ENCODE assay signal across 22 cellular contexts in genomic region chr6:116012966-116013365, GRCh38. TPM values are rescaled to one million over a fixed set of nuclear protein-coding genes. Genes with fewer than 3 reads are reported as not detected.
DNase-seq lines count a peak whose midpoint lies in the region; ATAC-seq and TF ChIP-seq lines count a peak whose summit lies in the region.
"Had no signal": no experiment of that assay in that cellular context is flagged by ENCODE, and none has a peak within 500 bp of the region (broad histone marks: within the 10 kb centered on the region; RNA-seq: fewer than 3 reads in every experiment).

No MANE protein-coding gene starts in this region.

- H3K36me3 ChIP-seq in IMR-90 (ENCODE audit: control insufficient read depth, insufficient read depth, low read length) = no peaks in the 10 kb centered on the region
- H3K36me3 ChIP-seq in adipocyte (ENCODE audit: control insufficient read depth, insufficient read depth, low read length, severe bottlenecking) = no peaks in the 10 kb centered on the region
- H3K36me3 ChIP-seq in urinary bladder (ENCODE audit: insufficient read depth) = no peaks in the 10 kb centered on the region

- in situ Hi-C loops in IMR-90 (cut with MboI; ENCODE audit: low sequenced_read_pairs) = loop anchor here (5.0 kb wide), 1 partner anchor 84 kb away; no protein-coding TSS in a partner anchor

- H3K27ac ChIP-seq in IMR-90 (ENCODE audit: insufficient read depth, low read length) (peak overlapping the region; percentile 54; the same call in 1 of the 2 replicates), urinary bladder (ENCODE audit: low read depth) (peak overlapping the region; percentile 34)
- H3K27ac ChIP-seq: C4-2B, parathyroid adenoma, SK-N-MC had no signal

- no peak overlapping the region for H4K91ac ChIP-seq in IMR-90 (ENCODE audit: insufficient read depth, low read depth, low read length)

- H3K79me1 ChIP-seq in IMR-90 (ENCODE audit: low read depth in 1 of 2, low read length in 2 of 2) = no peaks in the 10 kb centered on the region

- peak overlapping the region; percentile 93 for H2BK5ac ChIP-seq in IMR-90 (ENCODE audit: low read depth, low read length, poor library complexity, severe bottlenecking)

- CTCF ChIA-PET in IMR-90 (lab: Yijun Ruan, JAX) = interaction anchor here (2.6 to 2.9 kb wide), 2 partner anchors 84 to 88 kb away, joined by 11 to 13 read pairs; partner anchors contain the start of gene NT5DC1

- H3K9me3 ChIP-seq in IMR-90 (ENCODE audit: control insufficient read depth, insufficient read depth, low read length) = no peaks in the 10 kb centered on the region
- H3K9me3 ChIP-seq in adipocyte (ENCODE audit: control insufficient read depth, low read length) = no peaks in the 10 kb centered on the region

- peak overlapping the region; percentile 87 for H3K4me2 ChIP-seq in IMR-90 (ENCODE audit: low read depth, low read length)

- DNase-seq in IMR-90 (peak; percentile 25), adipocyte (ENCODE audit: low read depth) (peak; percentile 29), iris pigment epithelial cell (ENCODE audit: low read depth) (peak; percentile 32), T1000 (lab: John Stamatoyannopoulos, UW) (no peak)
- no peak for DNase-seq in stimulated activated CD4-positive, alpha-beta T cell treated with anti-CD3 and anti-CD28 coated beads, Interleukin-4, amount 100 ng/mL, for 1 hour
- no peak for DNase-seq in activated naive CD4-positive, alpha-beta T cell (lab: John Stamatoyannopoulos, UW)
- DNase-seq: activated CD4-positive, alpha-beta memory T cell treated with anti-CD3 and anti-CD28 coated beads, Interleukin-2, amount 10 ng/mL, durations not matched to agents 7 days and 5 days; activated CD4-positive, alpha-beta T cell treated with anti-CD3 and anti-CD28 coated beads for 1 hour; activated naive CD8-positive, alpha-beta T cell treated with anti-CD3 and anti-CD28 coated beads for 36 hours; effector CD4-positive, alpha-beta T cell; glutamatergic neuron; H7; MM.1S; NCI-H2029; stimulated activated CD4-positive, alpha-beta T cell treated with anti-CD3 and anti-CD28 coated beads, Interleukin-12 subunit alpha, Interleukin-12 subunit beta, amount 100 ng/mL, for 4 hours; stimulated activated CD4-positive, alpha-beta T cell treated with anti-CD3 and anti-CD28 coated beads, Interleukin-4, amount 100 ng/mL, for 24 hours had no signal

- H2BK20ac ChIP-seq in IMR-90 (ENCODE audit: low read depth, low read length) = no peak overlapping the region

- no peak overlapping the region for H2AK9ac ChIP-seq in IMR-90 (replicated peaks; ENCODE audit: low read depth, low read length, poor library complexity)

- no peak overlapping the region for H2BK120ac ChIP-seq in IMR-90 (ENCODE audit: low read depth, low read length)

- ATAC-seq in IMR-90 (ENCODE audit: low read depth) = no peak
- ATAC-seq: right cardiac atrium; stimulated activated effector memory CD8-positive, alpha-beta T cell treated with anti-CD3 and anti-CD28 coated beads, Interleukin-12 subunit alpha, Interleukin-12 subunit beta, amount 100 ng/mL, for 72 hours had no signal

- H4K8ac ChIP-seq in IMR-90 (ENCODE audit: low read depth in 2 of 2, low read length in 2 of 2) = no peak overlapping the region

- dilution Hi-C loops in IMR-90 (cut with HindIII; ENCODE audit: low sequenced_read_pairs, unreplicated experiment) = no loop called here

- H3K14ac ChIP-seq in IMR-90 (replicated peaks; ENCODE audit: low read depth, low read length) = no peak overlapping the region

- H3K23ac ChIP-seq in IMR-90 (ENCODE audit: low read depth, low read length) = no peak overlapping the region

- no peak for TF ChIP-seq RAD21 in IMR-90 (IDR thresholded peaks at IDR 0.05; ENCODE audit: low read length)

- H3K56ac ChIP-seq in IMR-90 (ENCODE audit: extremely low read depth, insufficient read depth, low read length) = no peak overlapping the region

- peak overlapping the region; percentile 74 for H3K18ac ChIP-seq in IMR-90 (ENCODE audit: low read depth, low read length)

- no peaks in the 10 kb centered on the region for H4K20me1 ChIP-seq in IMR-90 (ENCODE audit: insufficient read depth, low read length)

- no peak for TF ChIP-seq POLR2A in IMR-90 (IDR thresholded peaks at IDR 0.05; ENCODE audit: low read depth, low read length)

- no peak overlapping the region for H3K4ac ChIP-seq in IMR-90 (ENCODE audit: low read depth, low read length)

- POLR2A ChIA-PET in IMR-90 (lab: Charles Lee; ENCODE audit: unreplicated experiment) = no interaction called here

- BruUV-seq in IMR-90 (replicated peaks; lab: Mats Ljungman, UMichigan) = no TSS peak

- H3K27me3 ChIP-seq in IMR-90 (ENCODE audit: control insufficient read depth, insufficient read depth, low read length) = no peaks in the 10 kb centered on the region
- no peaks in the 10 kb centered on the region for H3K27me3 ChIP-seq in adipocyte (replicated peaks; ENCODE audit: control insufficient read depth, insufficient read depth, low read length)

- H3K9ac ChIP-seq in IMR-90 (ENCODE audit: low read depth, low read length) (no peak overlapping the region), adipocyte (ENCODE audit: low read length) (no peak overlapping the region)
- H3K9ac ChIP-seq: parathyroid adenoma had no signal

- no peak for TF ChIP-seq CTCF in IMR-90 (conservative IDR thresholded peaks at IDR 0.05; ENCODE audit: low read depth, low read length)

- H4K5ac ChIP-seq in IMR-90 (ENCODE audit: low read depth, low read length) = no peak overlapping the region

- no peak overlapping the region for H3K4me3 ChIP-seq in IMR-90 (ENCODE audit: insufficient read depth, low read depth, low read length)
- no peak overlapping the region for H3K4me3 ChIP-seq in adipocyte (ENCODE audit: low read length)
- H3K4me3 ChIP-seq in urinary bladder (ENCODE audit: low read depth, low read length) = no peak overlapping the region
- H3K4me3 ChIP-seq: SK-N-MC had no signal

- no peak overlapping the region for H2AK5ac ChIP-seq in IMR-90 (ENCODE audit: low read depth, low read length)

- no peak overlapping the region for H2AFZ ChIP-seq in IMR-90 (replicated peaks; ENCODE audit: low read length, poor library complexity)
- H2AFZ ChIP-seq: parathyroid adenoma had no signal

- no peak overlapping the region for H2BK15ac ChIP-seq in IMR-90 (ENCODE audit: low read depth, low read length)

- H3K4me1 ChIP-seq in IMR-90 (ENCODE audit: control insufficient read depth, insufficient read depth, low read length) (peaks cover 13% of the 10 kb centered on the region), adipocyte (ENCODE audit: control insufficient read depth, insufficient read depth, low read length) (peaks cover 48% of the 10 kb centered on the region), urinary bladder (ENCODE audit: insufficient read depth) (peaks cover 2% of the 10 kb centered on the region)
- H3K4me1 ChIP-seq: parathyroid adenoma had no signal

- intact Hi-C loops in IMR-90 (cut with micrococcal nuclease) = loop anchor here (10.0 kb wide), 2 partner anchors 192 to 398 kb away; no protein-coding TSS in a partner anchor

- peaks cover 3% of the 10 kb centered on the region; the same call in 1 of the 2 replicates for H3K9me1 ChIP-seq in IMR-90 (ENCODE audit: insufficient read depth, low read length)

TF ChIP-seq in IMR-90, 13 proteins besides CTCF, POLR2A, EP300 and RAD21:
- TF ChIP-seq USF2 (IDR thresholded peaks at IDR 0.05; ENCODE audit: low read depth, low read length) = no peak
- no peak for TF ChIP-seq SMC3 (IDR thresholded peaks at IDR 0.05; ENCODE audit: low read depth, low read length)
- no peak for TF ChIP-seq NFE2L2 (IDR thresholded peaks at IDR 0.05; ENCODE audit: low read depth, low read length)
- TF ChIP-seq RCOR1 (IDR thresholded peaks at IDR 0.05; ENCODE audit: insufficient replicate concordance, low read length) = no peak
- no peak for TF ChIP-seq CEBPB (IDR thresholded peaks at IDR 0.05; ENCODE audit: low read depth, low read length)
- TF ChIP-seq BHLHE40 (IDR thresholded peaks at IDR 0.05; ENCODE audit: low read depth, low read length) = no peak
- no peak for TF ChIP-seq MXI1 (IDR thresholded peaks at IDR 0.05; ENCODE audit: borderline replicate concordance, low read depth, low read length)
- TF ChIP-seq MAZ (IDR thresholded peaks at IDR 0.05; ENCODE audit: borderline replicate concordance, low read depth, low read length) = no peak
- TF ChIP-seq FOS (IDR thresholded peaks at IDR 0.05; ENCODE audit: low read depth, low read length) = no peak

RNA-seq across cellular contexts. Expression of gene FRK, which starts 47.7 kb away (rescaled TPM):
- total RNA-seq in IMR-90 (2012; rRNA removed) = under 0.01 TPM in 2 replicates
- under 0.01 and 0.02 TPM in 2 replicates for polyA plus RNA-seq in IMR-90 (2012; rRNA removed)
- 0.01 TPM in 1 of 2 replicates, not detected in the other for polyA plus RNA-seq in IMR-90 (2012; cell fraction: cytosol; rRNA removed)
- 0.02 and 0.09 TPM in 2 replicates for polyA plus RNA-seq in IMR-90 (2012; cell fraction: nucleus; rRNA removed; ENCODE audit: low replicate concordance)
- 7.3 TPM for total RNA-seq in urinary bladder
- 0.70 TPM for polyA plus RNA-seq in urinary bladder

Comparison
In these comparisons a context has a peak if more than half of its experiments do, and no peak if none do; other contexts are left out.
1. DNase-seq: peak in IMR-90 (single experiment), adipocyte (single experiment) and iris pigment epithelial cell (single experiment); none in stimulated activated CD4-positive, alpha-beta T cell treated with anti-CD3 and anti-CD28 coated beads, Interleukin-4, amount 100 ng/mL, for 1 hour (single experiment), T1000 (single experiment) and activated naive CD4-positive, alpha-beta T cell (0 of 4).